ENCODE assay signal across 1 cellular context in the genomic region with DNA sequence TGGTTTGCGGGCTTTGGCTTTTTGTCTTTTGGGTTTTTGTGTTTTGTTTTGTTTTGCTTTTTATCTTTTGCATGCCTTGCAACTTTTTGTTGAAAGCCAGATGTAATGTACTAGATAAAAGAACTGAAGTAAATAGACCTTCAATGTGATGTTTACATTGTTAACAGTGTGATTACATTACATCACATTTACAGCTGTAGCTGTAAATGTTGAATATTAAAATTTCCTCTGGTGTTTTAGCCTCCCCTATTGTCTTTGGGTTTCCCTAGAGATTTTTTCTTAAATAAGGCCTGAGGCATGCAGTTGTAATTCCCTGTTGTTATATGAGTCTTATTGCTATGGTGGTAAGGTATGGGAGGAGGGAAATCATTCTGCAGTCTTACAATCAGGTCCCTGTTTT.
TF ChIP-seq lines count a peak whose summit lies in the region.

No MANE protein-coding gene starts in this region.

TF ChIP-seq in GM23338, 12 proteins besides CTCF, POLR2A, EP300 and RAD21 (continued from another document):
- TF ChIP-seq, protein P1, sequence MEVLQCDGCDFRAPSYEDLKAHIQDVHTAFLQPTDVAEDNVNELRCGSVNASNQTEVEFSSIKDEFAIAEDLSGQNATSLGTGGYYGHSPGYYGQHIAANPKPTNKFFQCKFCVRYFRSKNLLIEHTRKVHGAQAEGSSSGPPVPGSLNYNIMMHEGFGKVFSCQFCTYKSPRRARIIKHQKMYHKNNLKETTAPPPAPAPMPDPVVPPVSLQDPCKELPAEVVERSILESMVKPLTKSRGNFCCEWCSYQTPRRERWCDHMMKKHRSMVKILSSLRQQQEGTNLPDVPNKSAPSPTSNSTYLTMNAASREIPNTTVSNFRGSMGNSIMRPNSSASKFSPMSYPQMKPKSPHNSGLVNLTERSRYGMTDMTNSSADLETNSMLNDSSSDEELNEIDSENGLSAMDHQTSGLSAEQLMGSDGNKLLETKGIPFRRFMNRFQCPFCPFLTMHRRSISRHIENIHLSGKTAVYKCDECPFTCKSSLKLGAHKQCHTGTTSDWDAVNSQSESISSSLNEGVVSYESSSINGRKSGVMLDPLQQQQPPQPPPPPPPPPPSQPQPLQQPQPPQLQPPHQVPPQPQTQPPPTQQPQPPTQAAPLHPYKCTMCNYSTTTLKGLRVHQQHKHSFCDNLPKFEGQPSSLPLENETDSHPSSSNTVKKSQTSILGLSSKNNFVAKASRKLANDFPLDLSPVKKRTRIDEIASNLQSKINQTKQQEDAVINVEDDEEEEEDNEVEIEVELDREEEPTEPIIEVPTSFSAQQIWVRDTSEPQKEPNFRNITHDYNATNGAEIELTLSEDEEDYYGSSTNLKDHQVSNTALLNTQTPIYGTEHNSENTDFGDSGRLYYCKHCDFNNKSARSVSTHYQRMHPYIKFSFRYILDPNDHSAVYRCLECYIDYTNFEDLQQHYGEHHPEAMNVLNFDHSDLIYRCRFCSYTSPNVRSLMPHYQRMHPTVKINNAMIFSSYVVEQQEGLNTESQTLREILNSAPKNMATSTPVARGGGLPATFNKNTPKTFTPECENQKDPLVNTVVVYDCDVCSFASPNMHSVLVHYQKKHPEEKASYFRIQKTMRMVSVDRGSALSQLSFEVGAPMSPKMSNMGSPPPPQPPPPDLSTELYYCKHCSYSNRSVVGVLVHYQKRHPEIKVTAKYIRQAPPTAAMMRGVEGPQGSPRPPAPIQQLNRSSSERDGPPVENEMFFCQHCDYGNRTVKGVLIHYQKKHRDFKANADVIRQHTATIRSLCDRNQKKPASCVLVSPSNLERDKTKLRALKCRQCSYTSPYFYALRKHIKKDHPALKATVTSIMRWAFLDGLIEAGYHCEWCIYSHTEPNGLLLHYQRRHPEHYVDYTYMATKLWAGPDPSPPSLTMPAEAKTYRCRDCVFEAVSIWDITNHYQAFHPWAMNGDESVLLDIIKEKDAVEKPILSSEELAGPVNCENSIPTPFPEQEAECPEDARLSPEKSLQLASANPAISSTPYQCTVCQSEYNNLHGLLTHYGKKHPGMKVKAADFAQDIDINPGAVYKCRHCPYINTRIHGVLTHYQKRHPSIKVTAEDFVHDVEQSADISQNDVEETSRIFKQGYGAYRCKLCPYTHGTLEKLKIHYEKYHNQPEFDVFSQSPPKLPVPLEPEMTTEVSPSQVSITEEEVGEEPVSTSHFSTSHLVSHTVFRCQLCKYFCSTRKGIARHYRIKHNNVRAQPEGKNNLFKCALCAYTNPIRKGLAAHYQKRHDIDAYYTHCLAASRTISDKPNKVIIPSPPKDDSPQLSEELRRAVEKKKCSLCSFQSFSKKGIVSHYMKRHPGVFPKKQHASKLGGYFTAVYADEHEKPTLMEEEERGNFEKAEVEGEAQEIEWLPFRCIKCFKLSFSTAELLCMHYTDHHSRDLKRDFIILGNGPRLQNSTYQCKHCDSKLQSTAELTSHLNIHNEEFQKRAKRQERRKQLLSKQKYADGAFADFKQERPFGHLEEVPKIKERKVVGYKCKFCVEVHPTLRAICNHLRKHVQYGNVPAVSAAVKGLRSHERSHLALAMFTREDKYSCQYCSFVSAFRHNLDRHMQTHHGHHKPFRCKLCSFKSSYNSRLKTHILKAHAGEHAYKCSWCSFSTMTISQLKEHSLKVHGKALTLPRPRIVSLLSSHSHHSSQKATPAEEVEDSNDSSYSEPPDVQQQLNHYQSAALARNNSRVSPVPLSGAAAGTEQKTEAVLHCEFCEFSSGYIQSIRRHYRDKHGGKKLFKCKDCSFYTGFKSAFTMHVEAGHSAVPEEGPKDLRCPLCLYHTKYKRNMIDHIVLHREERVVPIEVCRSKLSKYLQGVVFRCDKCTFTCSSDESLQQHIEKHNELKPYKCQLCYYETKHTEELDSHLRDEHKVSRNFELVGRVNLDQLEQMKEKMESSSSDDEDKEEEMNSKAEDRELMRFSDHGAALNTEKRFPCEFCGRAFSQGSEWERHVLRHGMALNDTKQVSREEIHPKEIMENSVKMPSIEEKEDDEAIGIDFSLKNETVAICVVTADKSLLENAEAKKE (CRISPR knock-in tag; IDR thresholded peaks at IDR 0.05): no peak
- no peak for TF ChIP-seq POLR2AphosphoS5 (IDR thresholded peaks at IDR 0.05; ENCODE audit: low read depth)
- no peak for TF ChIP-seq NANOG (IDR thresholded peaks at IDR 0.05; ENCODE audit: borderline replicate concordance)
- no peak for TF ChIP-seq CREB1 (CRISPR knock-in tag; IDR thresholded peaks at IDR 0.05; ENCODE audit: low read depth)
- TF ChIP-seq JUNB (IDR thresholded peaks at IDR 0.05; ENCODE audit: unreplicated experiment): no peak
- no peak for TF ChIP-seq EZH2phosphoT487 (IDR thresholded peaks at IDR 0.05; ENCODE audit: unreplicated experiment)
